Comparison of ENCODE assay signal across 26 cellular contexts in the genomic region with DNA sequence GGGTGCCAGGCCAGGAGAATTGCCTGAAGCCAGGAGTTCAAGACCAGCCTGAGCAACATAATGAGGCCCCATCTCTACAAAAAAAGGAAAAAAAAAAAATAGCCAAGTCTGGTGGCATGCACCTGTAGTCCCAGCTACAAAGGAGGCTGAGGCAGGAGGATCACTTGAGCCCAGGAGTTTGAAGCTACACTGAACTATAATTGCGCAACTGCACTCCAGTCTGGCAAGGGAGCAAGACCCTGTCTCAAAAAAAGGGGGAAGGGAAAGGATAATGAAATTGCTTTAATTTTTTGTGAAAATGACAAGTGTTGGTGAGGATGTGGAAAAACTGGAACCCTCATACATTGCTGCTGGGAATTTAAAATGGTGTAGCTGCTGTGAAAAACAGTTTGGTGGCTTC. TPM values are rescaled to one million over a fixed set of nuclear protein-coding genes. Genes with fewer than 3 reads are reported as not detected.
DNase-seq lines count a peak whose midpoint lies in the region; ATAC-seq, FAIRE-seq and TF ChIP-seq lines count a peak whose summit lies in the region.
"Had no signal": no experiment of that assay in that cellular context is flagged by ENCODE, and none has a peak within 500 bp of the region (broad histone marks: within the 10 kb centered on the region; RNA-seq: fewer than 3 reads in every experiment).

No MANE protein-coding gene starts in this region.

- H3K36me3 ChIP-seq in K562 (ENCODE audit: control insufficient read depth, insufficient read depth, low read length) (no peaks in the 10 kb centered on the region), suprapubic skin (no peaks in the 10 kb centered on the region)
- H3K36me3 ChIP-seq: BLaER1 treated with 17β-estradiol and CSF1 and Interleukin-3, amounts not matched to agents 10 nM and 100 nM had no signal

- H3K4me3 ChIP-seq in A549 (no peak overlapping the region), K562 (no peak overlapping the region), suprapubic skin (no peak overlapping the region)
- H3K4me3 ChIP-seq: BLaER1 treated with 17β-estradiol and CSF1 and Interleukin-3, amounts not matched to agents 10 nM and 100 nM; GM12878 had no signal

- no peak overlapping the region for H3K27ac ChIP-seq in A549
- no peak overlapping the region for H3K27ac ChIP-seq in H9 (ENCODE audit: insufficient read length, low read depth, low read length)
- H3K27ac ChIP-seq in K562 (ENCODE audit: extremely low read depth, low read depth, low read length) = no peak overlapping the region
- H3K27ac ChIP-seq in suprapubic skin = no peak overlapping the region
- H3K27ac ChIP-seq: BLaER1 treated with 17β-estradiol and CSF1 and Interleukin-3, amounts not matched to agents 10 nM and 100 nM; C4-2B had no signal

- no peaks in the 10 kb centered on the region for H3K27me3 Mint-ChIP-seq in H9 (ENCODE audit: low read depth)
- H3K27me3 Mint-ChIP-seq: B cell had no signal

- H2BK120ac ChIP-seq in H9 (ENCODE audit: low read depth, low read length, poor library complexity, severe bottlenecking) = no peak overlapping the region

- H3K79me2 ChIP-seq in H9 (ENCODE audit: insufficient read depth, low read length) (no peaks in the 10 kb centered on the region), K562 (ENCODE audit: control insufficient read depth, insufficient read depth, low read length) (no peaks in the 10 kb centered on the region)

- DNase-seq in A549 (ENCODE audit: low read depth in 1 of 2, low spot score in 1 of 2) (no peak), H9 (no peak), K562 (ENCODE audit: extremely low read depth in 1 of 4, low spot score in 3 of 4) (no peak), dedifferentiated amniotic fluid mesenchymal stem cell (ENCODE audit: extremely low spot score) (no peak), DMS 273 (lab: John Stamatoyannopoulos, UW; ENCODE audit: unreplicated experiment) (no peak), suprapubic skin (ENCODE audit: low spot score in 2 of 2) (no peak), NCI-H1105 (lab: John Stamatoyannopoulos, UW) (no peak)
- DNase-seq: 8988T; AML-193; Caco-2; Calu3; CD4-positive, alpha-beta T cell; CD8-positive, alpha-beta T cell; DMS 273 treated with DMSO at 0.1 percent for 48 hours; DMS153; DMS79; DND-41; EL; GDM1 had no signal

- 88% methylated on average over 1 of the region's 1 CpG for WGBS in A549 (ENCODE audit: missing lambda C conversion rate)
- no CpG with 5 or more reads among the region's 1 CpG for WGBS in H9 (ENCODE audit: extremely low coverage, insufficient read length, low lambda C conversion rate)
- 57% methylated on average over 1 of the region's 1 CpG for WGBS in K562 (ENCODE audit: insufficient coverage, low coverage, missing lambda C conversion rate)
- 100% methylated on average over 1 of the region's 1 CpG for WGBS in suprapubic skin

- no peak overlapping the region for H3K27ac Mint-ChIP-seq in H9
- H3K27ac Mint-ChIP-seq: B cell; CD4-positive, alpha-beta T cell; CD8-positive, alpha-beta T cell had no signal

- no TSS peak for BruUV-seq in K562 (replicated peaks; lab: Mats Ljungman, UMichigan)

- no peaks in the 10 kb centered on the region for H3K9me1 ChIP-seq in K562 (ENCODE audit: control insufficient read depth, insufficient read depth, low read length)

- POLR2A ChIA-PET in A549 (lab: Yijun Ruan, JAX) = no interaction called here
- POLR2A ChIA-PET in K562 (lab: Yijun Ruan, JAX) = no interaction called here

- no peak overlapping the region for H3K4me2 ChIP-seq in A549
- no peak overlapping the region for H3K4me2 ChIP-seq in H9 (ENCODE audit: insufficient read depth, insufficient read length, low read length)
- no peak overlapping the region for H3K4me2 ChIP-seq in K562 (ENCODE audit: insufficient read depth, low read length)
- H3K4me2 ChIP-seq: BLaER1 treated with 17β-estradiol and CSF1 and Interleukin-3, amounts not matched to agents 10 nM and 100 nM had no signal

- TF ChIP-seq RAD21 in A549 (conservative IDR thresholded peaks at IDR 0.05 in 1 of 2, IDR thresholded peaks at IDR 0.05 in 1 of 2) = no peak
- no peak for TF ChIP-seq RAD21 in Ishikawa (IDR thresholded peaks at IDR 0.05; ENCODE audit: low read depth)
- no peak for TF ChIP-seq RAD21 in K562 (CRISPR knock-in tag; conservative IDR thresholded peaks at IDR 0.05 in 1 of 2, IDR thresholded peaks at IDR 0.05 in 1 of 2)

- H4K20me1 ChIP-seq in H9 (ENCODE audit: control insufficient read depth, insufficient read depth, insufficient read length) (no peaks in the 10 kb centered on the region), K562 (replicated peaks; ENCODE audit: control insufficient read depth, insufficient read depth, low read length) (0 out of 2 replicates have a peak, but pooled peaks cover 3% of the 10 kb centered on the region)
- H4K20me1 ChIP-seq: BLaER1 treated with 17β-estradiol and CSF1 and Interleukin-3, amounts not matched to agents 10 nM and 100 nM had no signal

- peaks cover 11% of the 10 kb centered on the region; the same call in 2 of the 3 replicates for H3K9me3 ChIP-seq in A549
- no peaks in the 10 kb centered on the region for H3K9me3 ChIP-seq in H9 (ENCODE audit: control insufficient read depth, low read depth, low read length)
- H3K9me3 ChIP-seq in K562 (replicated peaks; ENCODE audit: control insufficient read depth, insufficient read depth, low read depth, low read length) = no peaks in the 10 kb centered on the region
- no peaks in the 10 kb centered on the region for H3K9me3 ChIP-seq in suprapubic skin

- TF ChIP-seq POLR2A in A549 (IDR thresholded peaks at IDR 0.05; ENCODE audit: low read length) = no peak
- no peak for TF ChIP-seq POLR2A in K562 (conservative IDR thresholded peaks at IDR 0.05)
- TF ChIP-seq POLR2A in suprapubic skin (IDR thresholded peaks at IDR 0.05) = no peak

- no peak overlapping the region for H2BK12ac ChIP-seq in H9 (ENCODE audit: insufficient read length, low read depth, low read length)

- H3K4me3 Mint-ChIP-seq in H9 = no peak overlapping the region
- H3K4me3 Mint-ChIP-seq: B cell; CD4-positive, alpha-beta T cell; CD8-positive, alpha-beta T cell had no signal

- H4K5ac ChIP-seq in H9 (ENCODE audit: insufficient read length, low read depth, low read length) = no peak overlapping the region

- no peak overlapping the region for H3K4ac ChIP-seq in H9 (ENCODE audit: low read depth, low read length)

- H3T11ph ChIP-seq in H9 (ENCODE audit: low read length) = no peak overlapping the region

- TF ChIP-seq EP300 in A549 (IDR thresholded peaks at IDR 0.05) (no peak), Ishikawa (IDR thresholded peaks at IDR 0.05; ENCODE audit: borderline replicate concordance) (no peak), K562 (IDR thresholded peaks at IDR 0.05; ENCODE audit: low read length) (no peak), suprapubic skin (IDR thresholded peaks at IDR 0.05) (no peak)

- H3K23me2 ChIP-seq in H9 (ENCODE audit: insufficient read length, low read depth, low read length, poor library complexity, severe bottlenecking) = no peaks in the 10 kb centered on the region

- no peak overlapping the region for H2BK15ac ChIP-seq in H9 (ENCODE audit: low read depth, low read length)

- no peak overlapping the region for H3K14ac ChIP-seq in H9 (ENCODE audit: insufficient read depth, low read length)

- H3K4me1 Mint-ChIP-seq in H9 = no peaks in the 10 kb centered on the region
- H3K4me1 Mint-ChIP-seq: B cell had no signal

- H2AFZ ChIP-seq in H9 (ENCODE audit: low read length) = no peak overlapping the region
- no peak overlapping the region for H2AFZ ChIP-seq in K562 (ENCODE audit: low read depth, low read length)

- H3K9ac ChIP-seq in H9 (ENCODE audit: extremely low read depth, insufficient read length, low read length) (no peak overlapping the region), K562 (ENCODE audit: insufficient read depth in 1 of 2, low read depth in 2 of 2, low read length in 2 of 2) (no peak overlapping the region)
- H3K9ac ChIP-seq: BLaER1 treated with 17β-estradiol and CSF1 and Interleukin-3, amounts not matched to agents 10 nM and 100 nM had no signal

- no peak overlapping the region for H4K8ac ChIP-seq in H9 (replicated peaks; ENCODE audit: insufficient read length, low read depth, low read length)

- no peak overlapping the region for H3K56ac ChIP-seq in H9 (ENCODE audit: insufficient read length, low read depth, low read length)

- no peak overlapping the region for H2AK5ac ChIP-seq in H9 (ENCODE audit: insufficient read length, low read length)

- H3K4me1 ChIP-seq in A549 (no peaks in the 10 kb centered on the region), H9 (ENCODE audit: insufficient read depth, low read length) (no peaks in the 10 kb centered on the region), K562 (replicated peaks in 1 of 2; ENCODE audit: control insufficient read depth in 2 of 2, insufficient read depth in 2 of 2, low read length in 2 of 2) (no peaks in the 10 kb centered on the region), suprapubic skin (no peaks in the 10 kb centered on the region)
- H3K4me1 ChIP-seq: BLaER1 treated with 17β-estradiol and CSF1 and Interleukin-3, amounts not matched to agents 10 nM and 100 nM; Caco-2 had no signal

- peaks cover 6% of the 10 kb centered on the region in 2 experiments; a peak in 3 of 5 replicates for H3K9me3 Mint-ChIP-seq in H9

- H3K23ac ChIP-seq in H9 (ENCODE audit: insufficient read length, low read depth, low read length) = no peak overlapping the region

- ATAC-seq in A549 (no peak), K562 (no peak)
- ATAC-seq: CD8-positive, alpha-beta T cell had no signal

- no peak overlapping the region for H2BK5ac ChIP-seq in H9 (ENCODE audit: insufficient read length, low read length)

- intact Hi-C loops in K562 (cut with micrococcal nuclease) = loop anchor here (10.0 kb wide), 1 partner anchor 380 kb away; no protein-coding TSS in a partner anchor

- TF ChIP-seq CTCF in A549 (IDR thresholded peaks at IDR 0.05) (no peak), H9 (conservative IDR thresholded peaks at IDR 0.05) (no peak), K562 (IDR thresholded peaks at IDR 0.05 in 2 of 3, conservative IDR thresholded peaks at IDR 0.05 in 1 of 3; ENCODE audit: insufficient read depth in 2 of 3, low read depth in 1 of 3, low read length in 3 of 3) (no peak), suprapubic skin (IDR thresholded peaks at IDR 0.05) (no peak)

- H3K27me3 ChIP-seq in H9 (ENCODE audit: insufficient read depth, low read length) = no peaks in the 10 kb centered on the region
- no peaks in the 10 kb centered on the region; a peak in 1 of 5 replicates for H3K27me3 ChIP-seq in K562 (ENCODE audit: control insufficient read depth in 2 of 2, insufficient read depth in 2 of 2, low read length in 2 of 2)
- H3K27me3 ChIP-seq in suprapubic skin = no peaks in the 10 kb centered on the region
- H3K27me3 ChIP-seq: BLaER1 treated with 17β-estradiol and CSF1 and Interleukin-3, amounts not matched to agents 10 nM and 100 nM had no signal

- no peak overlapping the region for H4K91ac ChIP-seq in H9 (ENCODE audit: insufficient read length, low read depth, low read length)

- H2BK20ac ChIP-seq in H9 (ENCODE audit: low read depth, low read length, poor library complexity, severe bottlenecking) = peak overlapping the region; percentile 14

- CTCF ChIA-PET in A549 (lab: Yijun Ruan, JAX) (interaction anchor here (0.7 to 1.3 kb wide), 4 partner anchors 20 to 492 kb away, joined by 3 to 4 read pairs (median 3); a partner anchor contains a TSS), K562 (lab: Yijun Ruan, JAX; ENCODE audit: low intra/inter-chr PET ratio) (no interaction called here)

- FAIRE-seq in A549 (lab: Jason Lieb, UNC) = no peak
- no peak for FAIRE-seq in K562 (lab: Jason Lieb, UNC)
- FAIRE-seq: D721Med, GM12878, GM18507 had no signal

- H3K79me1 ChIP-seq in H9 (ENCODE audit: insufficient read depth, low read depth, low read length, poor library complexity, severe bottlenecking) = no peaks in the 10 kb centered on the region

- H3K36me3 Mint-ChIP-seq in H9 (ENCODE audit: insufficient read depth in 1 of 3, low read depth in 3 of 3) = peaks cover 2 to 13% (median 4%) of the 10 kb centered on the region in 3 experiments; a peak in 5 of 7 replicates
- H3K36me3 Mint-ChIP-seq: CD8-positive, alpha-beta T cell had no signal

- no peak overlapping the region for H3K18ac ChIP-seq in H9 (ENCODE audit: insufficient read length, low read depth, low read length)

- in situ Hi-C loops in K562 (cut with MboI) = no loop called here

RNA-seq across cellular contexts. Expression of a gene that starts 19.2 kb away (rescaled TPM):
- polyA plus RNA-seq in A549 (2011; rRNA removed) (4.4 and 5.8 TPM in 2 replicates), A549 (2017; fragmentation: RNase III; extraction: RNeasy Plus Mini Kit Qiagen cat#74134 plus additional on column Dnase treatment) (4.8 to 5.7 TPM (median 5.2 TPM) in 3 replicates), K562 (2011; rRNA removed) (0.05 TPM in 1 of 2 replicates, not detected in the other), K562 (2014; fragmentation: Illumina TruSeq; extraction: Trizol) (not detected in 2 replicates), K562 (2014; fragmentation: Nextera tagmentation; extraction: Ambion mirVana) (not detected), K562 (2014; rRNA removed) (0.07 TPM in 1 of 2 replicates, not detected in the other)
- polyA plus RNA-seq in A549 (2012; cell fraction: cytosol; rRNA removed) = 1.5 and 2.1 TPM in 2 replicates
- 2.4 and 3.5 TPM in 2 replicates for polyA plus RNA-seq in A549 (2012; cell fraction: nucleus; rRNA removed)
- polyA minus RNA-seq in A549 (2011; rRNA and poly(A)+ RNA removed) = 2.0 and 2.6 TPM in 2 replicates
- total RNA-seq in H9 (2021) (16.4 and 19.5 TPM in 2 replicates), K562 (2014; rRNA removed) (not detected in 2 replicates), K562 (2014; rRNA removed; fragmentation: Illumina TruSeq; extraction: Trizol) (not detected in 2 replicates), K562 (2015; rRNA removed; fragmentation: Illumina TruSeq; extraction: Trizol) (not detected in 2 replicates), K562 (2021) (not detected in 2 replicates), suprapubic skin (under 1 TPM in 1 of 4 donors, not detected in 3; 0.76 TPM)
- not detected in 2 replicates for total RNA-seq in K562 (2011; cell fraction: chromatin; rRNA removed; ENCODE audit: low replicate concordance)
- total RNA-seq in K562 (2011; cell fraction: nucleolus; rRNA removed) = not detected in 2 replicates
- not detected in 2 replicates for total RNA-seq in K562 (2011; cell fraction: nucleoplasm; rRNA removed)
- not detected in 2 replicates for polyA plus RNA-seq in K562 (2011; cell fraction: cytosol; rRNA removed)
- not detected in 2 replicates for polyA plus RNA-seq in K562 (2011; cell fraction: nucleus; rRNA removed)
- 0.07 TPM in 1 of 2 replicates, not detected in the other for polyA plus RNA-seq in K562 (2012)
- not detected in 2 replicates for polyA minus RNA-seq in K562 (2011; rRNA and poly(A)+ RNA removed)
- polyA minus RNA-seq in K562 (2011; cell fraction: cytosol; rRNA and poly(A)+ RNA removed) = not detected in 2 replicates
- not detected in 2 replicates for polyA minus RNA-seq in K562 (2011; cell fraction: nucleus; rRNA and poly(A)+ RNA removed)
- total RNA-seq: CD4-positive, alpha-beta T cell had no signal
